In genomic region chr2:218756599-218757377, GRCh38 we compare ENCODE assay signal across 13 cellular contexts.
"Had no signal": no experiment of that assay in that cellular context is flagged by ENCODE, and none has a peak within 500 bp of the region (broad histone marks: within the 10 kb centered on the region; RNA-seq: fewer than 3 reads in every experiment).

No MANE protein-coding gene starts in this region.

- H3K27ac Mint-ChIP-seq: immature natural killer cell; neural progenitor cell; stimulated activated memory B cell treated with anti-CD40 and anti-IgM and Interleukin-4, amounts not matched to agents 10 μg/mL and 1 μg/mL and 100 μg/mL, for 72 hours had no signal

- H3K9ac ChIP-seq: neural progenitor cell had no signal

- H3K4me3 Mint-ChIP-seq: immature natural killer cell; neural progenitor cell; stimulated activated memory B cell treated with anti-CD40 and anti-IgM and Interleukin-4, amounts not matched to agents 10 μg/mL and 1 μg/mL and 100 μg/mL, for 72 hours had no signal

- H3K27me3 ChIP-seq: neural progenitor cell, thyroid gland had no signal

- H3K9me3 Mint-ChIP-seq: immature natural killer cell; neural progenitor cell; stimulated activated memory B cell treated with anti-CD40 and anti-IgM and Interleukin-4, amounts not matched to agents 10 μg/mL and 1 μg/mL and 100 μg/mL, for 72 hours had no signal

- ATAC-seq: stimulated activated memory B cell treated with anti-CD40 and anti-IgM and Interleukin-4, amounts not matched to agents 10 μg/mL and 1 μg/mL and 100 μg/mL, for 72 hours had no signal

- H3K27me3 Mint-ChIP-seq: stimulated activated memory B cell treated with anti-CD40 and anti-IgM and Interleukin-4, amounts not matched to agents 10 μg/mL and 1 μg/mL and 100 μg/mL, for 72 hours had no signal

- H3K27ac ChIP-seq: neural progenitor cell, thyroid gland had no signal

- DNase-seq: activated CD4-positive, alpha-beta T cell treated with anti-CD3 and anti-CD28 coated beads, Interleukin-2, amount 50 U/mL, for 4 hours; activated CD4-positive, CD25-positive, alpha-beta regulatory T cell treated with anti-CD3 and anti-CD28 coated beads, Interleukin-2, amount 50 U/mL, for 72 hours; activated effector memory CD4-positive, alpha-beta T cell treated with Interleukin-2 at 50 U/mL for 16 hours; activated naive CD4-positive, alpha-beta T cell treated with anti-CD3 and anti-CD28 coated beads, Interleukin-2, amount 50 U/mL, for 16 hours; central memory CD4-positive, alpha-beta T cell; effector memory CD4-positive, alpha-beta T cell; foreskin melanocyte; immature natural killer cell; T1000; thyroid gland had no signal

- H3K4me1 Mint-ChIP-seq: immature natural killer cell; neural progenitor cell; stimulated activated memory B cell treated with anti-CD40 and anti-IgM and Interleukin-4, amounts not matched to agents 10 μg/mL and 1 μg/mL and 100 μg/mL, for 72 hours had no signal

- H3K36me3 ChIP-seq: neural progenitor cell had no signal

- H3K4me3 ChIP-seq: lung, neural progenitor cell, thyroid gland had no signal

- H3K4me1 ChIP-seq: neural progenitor cell, thyroid gland had no signal

- H3K9me3 ChIP-seq: thyroid gland had no signal
